15 cellular contexts compared by ENCODE assay signal in the genomic region with DNA sequence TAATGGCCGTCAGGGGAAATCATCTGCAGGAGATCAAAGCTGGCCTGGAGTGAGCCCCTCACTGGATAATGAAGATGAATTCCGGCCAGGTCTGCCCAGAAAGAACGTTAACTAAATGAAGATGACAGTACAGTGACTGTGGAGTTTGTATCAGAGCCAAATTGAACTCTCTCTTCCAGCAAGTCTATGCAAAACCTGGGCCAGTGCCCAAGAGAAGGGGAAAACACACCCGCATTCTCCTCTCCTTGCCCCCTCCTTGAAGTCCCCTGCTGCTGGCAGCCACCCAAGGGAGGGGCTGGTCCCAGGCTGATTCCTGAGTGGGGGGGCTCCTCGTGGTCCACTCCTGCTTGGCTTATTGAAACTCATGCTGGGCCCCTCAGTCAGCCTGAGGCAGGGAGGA.
DNase-seq lines count a peak whose midpoint lies in the region; ATAC-seq and TF ChIP-seq lines count a peak whose summit lies in the region.
"Had no signal": no experiment of that assay in that cellular context is flagged by ENCODE, and none has a peak within 500 bp of the region (broad histone marks: within the 10 kb centered on the region; RNA-seq: fewer than 3 reads in every experiment).

No MANE protein-coding gene starts in this region.

- H3K27me3 Mint-ChIP-seq in CD4-positive, alpha-beta T cell: peaks cover 21% of the 10 kb centered on the region

- H3K27ac Mint-ChIP-seq in CD4-positive, alpha-beta T cell: no peak overlapping the region
- H3K27ac Mint-ChIP-seq: activated naive CD8-positive, alpha-beta T cell treated with anti-CD3 and anti-CD28 coated beads, Interleukin-2, amount 50 U/mL, for 24 hours had no signal

- no peak for ATAC-seq in CD4-positive, alpha-beta T cell (ENCODE audit: poor library complexity)
- ATAC-seq: activated naive CD8-positive, alpha-beta T cell treated with anti-CD3 and anti-CD28 coated beads, Interleukin-2, amount 50 U/mL, for 24 hours; HCT116 had no signal

- DNase-seq in DMS79 treated with DMSO at 0.1 percent for 48 hours (lab: John Stamatoyannopoulos, UW) (peak; percentile 10), DMS79 (lab: John Stamatoyannopoulos, UW) (no peak), RWPE1 (ENCODE audit: low spot score) (peak; percentile 17), fibroblast of mammary gland (ENCODE audit: low read depth) (peak; percentile 15), renal cortical epithelial cell (ENCODE audit: low read depth) (peak; percentile 51), MM.1S (no peak), SW480 (ENCODE audit: low spot score) (no peak)
- DNase-seq in CD4-positive, alpha-beta T cell: no peak
- DNase-seq: activated CD4-positive, alpha-beta T cell treated with anti-CD3 and anti-CD28 coated beads, Interleukin-2, amount 50 U/mL, for 48 hours; activated naive CD8-positive, alpha-beta T cell treated with anti-CD3 and anti-CD28 coated beads, Interleukin-2, amount 50 U/mL, for 24 hours; activated T-cell treated with anti-CD3 and anti-CD28 coated beads, Interleukin-2, amount 50 U/mL, for 48 hours; kidney; OCI-M1 had no signal

- POLR2A ChIA-PET in RWPE1 (lab: Yijun Ruan, JAX; ENCODE audit: low non-redundant PET): no interaction called here
- POLR2A ChIA-PET in CD4-positive, alpha-beta T cell (lab: Charles Lee): no interaction called here

- no peaks in the 10 kb centered on the region for H3K9me3 ChIP-seq in MM.1S (replicated peaks; ENCODE audit: insufficient read depth, low read length)
- H3K9me3 ChIP-seq in CD4-positive, alpha-beta T cell (ENCODE audit: control insufficient read depth, low read length): no peaks in the 10 kb centered on the region
- H3K9me3 ChIP-seq: tibial nerve had no signal

- no peaks in the 10 kb centered on the region for H3F3A ChIP-seq in MM.1S (ENCODE audit: insufficient read depth, low read length)

- CTCF ChIA-PET in RWPE1 (lab: Yijun Ruan, JAX): no interaction called here
- CTCF ChIA-PET in CD4-positive, alpha-beta T cell (lab: Charles Lee): no interaction called here

- H3K27ac ChIP-seq in RWPE1 (peak overlapping the region; percentile 76), MM.1S (ENCODE audit: low read length) (no peak overlapping the region)
- H3K27ac ChIP-seq in CD4-positive, alpha-beta T cell (ENCODE audit: low read depth, low read length): no peak overlapping the region
- H3K27ac ChIP-seq: tibial nerve had no signal

- no peak overlapping the region for H3K4me3 Mint-ChIP-seq in CD4-positive, alpha-beta T cell
- H3K4me3 Mint-ChIP-seq: activated naive CD8-positive, alpha-beta T cell treated with anti-CD3 and anti-CD28 coated beads, Interleukin-2, amount 50 U/mL, for 24 hours had no signal

- H2AFZ ChIP-seq in MM.1S (ENCODE audit: low read length): no peak overlapping the region

- no peak overlapping the region for H3K4me3 ChIP-seq in fibroblast of mammary gland (ENCODE audit: control insufficient read depth, low read depth, low read length)
- no peak overlapping the region for H3K4me3 ChIP-seq in MM.1S (ENCODE audit: low read length)
- H3K4me3 ChIP-seq: tibial nerve had no signal

- no peaks in the 10 kb centered on the region for H3K36me3 ChIP-seq in MM.1S (replicated peaks; ENCODE audit: insufficient read depth, low read length)
- H3K36me3 ChIP-seq: tibial nerve had no signal

- H3K27me3 ChIP-seq in MM.1S (replicated peaks; ENCODE audit: insufficient read depth, low read length): 0 out of 2 replicates have a peak, but pooled peaks cover 10% of the 10 kb centered on the region
- H3K27me3 ChIP-seq in CD4-positive, alpha-beta T cell (ENCODE audit: control insufficient read depth, insufficient read depth, low read length): peaks cover 7% of the 10 kb centered on the region

- H3K36me3 Mint-ChIP-seq in CD4-positive, alpha-beta T cell (ENCODE audit: low read depth): no peaks in the 10 kb centered on the region

- H3K4me2 ChIP-seq in MM.1S (ENCODE audit: low read depth, low read length): no peak overlapping the region

- H3K79me2 ChIP-seq in MM.1S (ENCODE audit: low read length): no peaks in the 10 kb centered on the region

- H3K9me3 Mint-ChIP-seq in CD4-positive, alpha-beta T cell: no peaks in the 10 kb centered on the region
- H3K9me3 Mint-ChIP-seq: activated naive CD8-positive, alpha-beta T cell treated with anti-CD3 and anti-CD28 coated beads, Interleukin-2, amount 50 U/mL, for 24 hours had no signal

- H4K20me1 ChIP-seq in MM.1S (ENCODE audit: insufficient read depth, low read length): no peaks in the 10 kb centered on the region

- H3K4me1 ChIP-seq in MM.1S (ENCODE audit: low read length): no peaks in the 10 kb centered on the region

- TF ChIP-seq CTCF in RWPE1 (conservative IDR thresholded peaks at IDR 0.05; ENCODE audit: low read depth) (no peak), fibroblast of mammary gland (conservative IDR thresholded peaks at IDR 0.05; ENCODE audit: control insufficient read depth, insufficient read depth, low read depth, low read length) (no peak), MM.1S (IDR thresholded peaks at IDR 0.05; ENCODE audit: low read length) (no peak)
- no peak for TF ChIP-seq CTCF in CD4-positive, alpha-beta T cell (IDR thresholded peaks at IDR 0.05)

- H3K9me2 ChIP-seq in MM.1S (replicated peaks; ENCODE audit: insufficient read depth, low read length): no peaks in the 10 kb centered on the region

- intact Hi-C loops in CD4-positive, alpha-beta T cell (cut with DNase I, micrococcal nuclease): no loop called here

- no peak overlapping the region for H3K9ac ChIP-seq in MM.1S (ENCODE audit: low read length)

- H3K4me1 Mint-ChIP-seq in CD4-positive, alpha-beta T cell (ENCODE audit: low read depth): no peaks in the 10 kb centered on the region
- H3K4me1 Mint-ChIP-seq: activated naive CD8-positive, alpha-beta T cell treated with anti-CD3 and anti-CD28 coated beads, Interleukin-2, amount 50 U/mL, for 24 hours had no signal

Comparison
In these comparisons a context has a peak if more than half of its experiments do, and no peak if none do; other contexts are left out.
1. DNase-seq: peak in DMS79 treated with DMSO at 0.1 percent for 48 hours (single experiment), RWPE1 (single experiment), fibroblast of mammary gland (single experiment) and renal cortical epithelial cell (single experiment); none in DMS79 (single experiment), MM.1S (single experiment), CD4-positive, alpha-beta T cell (0 of 10) and SW480 (single experiment).